14 cellular contexts compared by ENCODE assay signal in the genomic region with DNA sequence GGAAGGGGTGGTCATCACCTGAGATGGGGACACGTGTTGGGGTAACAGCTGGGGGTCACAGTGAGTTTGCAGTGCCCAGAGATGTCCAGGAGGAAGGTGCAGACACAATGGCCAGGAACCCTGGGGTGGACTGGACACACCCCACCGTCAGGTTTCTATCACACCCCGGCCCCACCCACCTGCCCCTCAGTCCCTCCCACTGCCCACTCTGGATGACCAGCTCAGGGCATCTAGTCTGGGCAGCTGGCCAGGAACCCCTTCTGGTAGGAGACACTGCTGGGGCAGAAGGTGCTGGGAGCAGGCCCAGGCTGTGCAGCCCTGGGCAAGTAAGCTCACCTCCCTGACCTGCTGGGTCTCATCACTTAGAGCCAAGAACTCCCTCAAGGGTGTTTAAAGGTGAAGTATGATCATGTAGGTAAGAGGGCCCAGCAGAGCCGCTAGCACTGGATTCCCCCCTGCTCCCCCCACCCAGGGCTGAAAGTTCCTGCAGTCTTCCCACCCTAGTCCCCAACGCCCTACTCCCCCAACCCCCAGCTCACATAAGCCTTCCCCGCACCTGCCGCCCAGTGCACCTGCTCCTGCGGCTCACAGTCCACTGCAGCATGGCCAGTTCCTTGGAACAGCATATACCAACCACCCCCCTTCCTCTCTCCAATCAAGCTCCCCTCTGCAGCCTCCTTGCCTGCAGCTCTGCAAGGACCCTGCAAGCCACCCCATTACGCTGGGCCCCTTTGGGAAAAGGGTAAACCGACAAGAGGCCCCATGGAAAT.
"Had no signal": no experiment of that assay in that cellular context is flagged by ENCODE, and none has a peak within 500 bp of the region (broad histone marks: within the 10 kb centered on the region; RNA-seq: fewer than 3 reads in every experiment).

No MANE protein-coding gene starts in this region.

- ATAC-seq: activated T-helper 17 cell treated with anti-CD3 and anti-CD28 coated beads, Interleukin-2, amount 50 U/mL, for 72 hours; esophagus mucosa; natural killer cell treated with Interleukin-12 subunit alpha and Interleukin-12 subunit beta and Interleukin-15 and Interleukin-18, amount 100 ng/mL, for 72 hours; sciatic nerve; stimulated activated effector memory CD8-positive, alpha-beta T cell treated with anti-CD3 and anti-CD28 coated beads, Interleukin-12 subunit alpha, Interleukin-12 subunit beta, amount 100 ng/mL, for 72 hours had no signal

- H3K36me3 ChIP-seq: cardiac muscle cell, thyroid gland had no signal

- DNase-seq: activated CD4-positive, alpha-beta T cell treated with anti-CD3 and anti-CD28 coated beads, Interleukin-2, amount 50 U/mL, for 4 hours; activated CD4-positive, CD25-positive, alpha-beta regulatory T cell treated with anti-CD3 and anti-CD28 coated beads, Interleukin-2, amount 50 U/mL, for 72 hours; activated naive CD4-positive, alpha-beta T cell treated with anti-CD3 and anti-CD28 coated beads, Interleukin-2, amount 10 ng/mL, durations not matched to agents 7 days and 5 days; left colon; mammary epithelial cell; stimulated activated CD4-positive, alpha-beta T cell treated with anti-CD3 and anti-CD28 coated beads, Interleukin-12 subunit alpha, Interleukin-12 subunit beta, amount 100 ng/mL, for 4 hours; T-helper 1 cell had no signal

- H3K4me3 ChIP-seq: cardiac muscle cell, thyroid gland had no signal

- H3K27me3 ChIP-seq: cardiac muscle cell, thyroid gland had no signal

- H3K27ac ChIP-seq: cardiac muscle cell, thyroid gland had no signal

- H3K9me3 ChIP-seq: thyroid gland had no signal
